In the genomic region with DNA sequence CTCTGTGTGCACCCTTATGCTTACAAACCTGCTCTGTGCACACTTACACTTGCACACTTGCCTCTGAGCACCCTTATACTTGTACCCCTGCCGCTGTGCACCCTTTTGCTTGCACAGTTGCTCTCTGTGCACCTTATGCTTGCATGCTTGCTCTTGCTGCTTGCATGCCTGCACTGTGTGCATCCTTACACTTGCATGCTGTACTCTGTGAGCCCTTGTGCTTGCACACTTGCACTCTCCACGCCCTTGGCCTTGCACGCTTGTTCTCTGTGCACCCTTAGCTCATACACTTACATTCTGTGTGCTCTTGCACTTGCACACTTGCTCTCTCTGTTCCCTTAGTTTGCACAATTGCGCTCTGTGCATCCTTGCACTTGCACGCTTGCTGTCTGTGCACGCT, we compare ENCODE assay signal across 32 cellular contexts.
"Had no signal": no experiment of that assay in that cellular context is flagged by ENCODE, and none has a peak within 500 bp of the region (broad histone marks: within the 10 kb centered on the region; RNA-seq: fewer than 3 reads in every experiment).

No MANE protein-coding gene starts in this region.

- H3K36me3 ChIP-seq: brain microvascular endothelial cell, esophagus muscularis mucosa, gastrocnemius medialis had no signal

- DNase-seq: activated CD4-positive, alpha-beta memory T cell treated with anti-CD3 and anti-CD28 coated beads, Interleukin-2, amount 10 ng/mL, durations not matched to agents 7 days and 5 days; activated CD4-positive, alpha-beta T cell treated with anti-CD3 and anti-CD28 coated beads for 1 hour; activated CD4-positive, alpha-beta T cell treated with anti-CD3 and anti-CD28 coated beads for 4 hours; activated CD4-positive, alpha-beta T cell treated with anti-CD3 and anti-CD28 coated beads, Interleukin-2, amount 10 ng/mL, durations not matched to agents 7 days and 5 days; activated CD4-positive, alpha-beta T cell treated with anti-CD3 and anti-CD28 coated beads, Interleukin-2, amount 50 U/mL, for 4 hours; activated CD8-positive, alpha-beta memory T cell treated with anti-CD3 and anti-CD28 coated beads, Interleukin-2, amount 50 U/mL, for 48 hours; activated effector memory CD4-positive, alpha-beta T cell treated with Interleukin-2 at 50 U/mL for 16 hours; activated gamma-delta T cell treated with Interleukin-2 at 50 U/mL for 16 hours; activated naive CD4-positive, alpha-beta T cell treated with anti-CD3 and anti-CD28 coated beads, Interleukin-2, amount 50 U/mL, for 16 hours; activated naive CD4-positive, alpha-beta T cell treated with Interleukin-2 at 50 U/mL for 16 hours; activated T-cell treated with anti-CD3 and anti-CD28 coated beads for 4 hours; activated T-cell treated with anti-CD3 and anti-CD28 coated beads, Interleukin-2, amount 50 U/mL, for 24 hours; amniotic stem cell; anterior cingulate cortex; brain microvascular endothelial cell; cortex of kidney; effector CD4-positive, alpha-beta T cell; effector memory CD8-positive, alpha-beta T cell; erythroblast; gastrocnemius medialis; glutamatergic neuron; T-helper 1 cell; T-helper 17 cell; T1000 had no signal

- H3K27ac Mint-ChIP-seq: activated CD4-positive, alpha-beta memory T cell treated with anti-CD3 and anti-CD28 coated beads, Interleukin-2, amount 10 ng/mL, durations not matched to agents 7 days and 5 days; activated CD4-positive, alpha-beta T cell treated with anti-CD3 and anti-CD28 coated beads, Interleukin-2, amount 10 ng/mL, durations not matched to agents 7 days and 5 days; activated naive CD8-positive, alpha-beta T cell; activated T-cell treated with anti-CD3 and anti-CD28 coated beads, Interleukin-2, amount 50 U/mL, for 24 hours; activated T-helper 17 cell treated with anti-CD3 and anti-CD28 coated beads, Interleukin-2, amount 50 U/mL, for 72 hours; effector memory CD8-positive, alpha-beta T cell; T-helper 17 cell; T-helper 2 cell treated with Interferon-gamma antibody and Interleukin-4, amounts not matched to agents 5 μg/mL and 100 μg/mL, for 36 hours had no signal

- H3K4me1 Mint-ChIP-seq: activated CD4-positive, alpha-beta memory T cell treated with anti-CD3 and anti-CD28 coated beads, Interleukin-2, amount 10 ng/mL, durations not matched to agents 7 days and 5 days; activated CD4-positive, alpha-beta T cell treated with anti-CD3 and anti-CD28 coated beads, Interleukin-2, amount 10 ng/mL, durations not matched to agents 7 days and 5 days; activated T-helper 17 cell treated with anti-CD3 and anti-CD28 coated beads, Interleukin-2, amount 50 U/mL, for 72 hours; T-helper 17 cell had no signal

- H3K36me3 Mint-ChIP-seq: activated naive CD8-positive, alpha-beta T cell had no signal

- FAIRE-seq: astrocyte, bronchial epithelial cell, colon had no signal

- ATAC-seq: activated T-helper 17 cell treated with anti-CD3 and anti-CD28 coated beads, Interleukin-2, amount 50 U/mL, for 72 hours; effector memory CD8-positive, alpha-beta T cell; gastrocnemius medialis; T-helper 17 cell had no signal

- H3K4me3 ChIP-seq: esophagus muscularis mucosa, gastrocnemius medialis had no signal

- H3K4me1 ChIP-seq: esophagus muscularis mucosa, foreskin keratinocyte, gastrocnemius medialis had no signal

- H3K4me3 Mint-ChIP-seq: activated CD4-positive, alpha-beta memory T cell treated with anti-CD3 and anti-CD28 coated beads, Interleukin-2, amount 10 ng/mL, durations not matched to agents 7 days and 5 days; activated CD4-positive, alpha-beta T cell treated with anti-CD3 and anti-CD28 coated beads, Interleukin-2, amount 10 ng/mL, durations not matched to agents 7 days and 5 days; activated naive CD8-positive, alpha-beta T cell; activated T-cell treated with anti-CD3 and anti-CD28 coated beads, Interleukin-2, amount 50 U/mL, for 24 hours; activated T-helper 17 cell treated with anti-CD3 and anti-CD28 coated beads, Interleukin-2, amount 50 U/mL, for 72 hours; effector memory CD8-positive, alpha-beta T cell; T-helper 17 cell; T-helper 2 cell treated with Interferon-gamma antibody and Interleukin-4, amounts not matched to agents 5 μg/mL and 100 μg/mL, for 36 hours had no signal

- H3K9me3 Mint-ChIP-seq: activated CD4-positive, alpha-beta memory T cell treated with anti-CD3 and anti-CD28 coated beads, Interleukin-2, amount 10 ng/mL, durations not matched to agents 7 days and 5 days; activated CD4-positive, alpha-beta T cell treated with anti-CD3 and anti-CD28 coated beads, Interleukin-2, amount 10 ng/mL, durations not matched to agents 7 days and 5 days; activated T-cell treated with anti-CD3 and anti-CD28 coated beads, Interleukin-2, amount 50 U/mL, for 24 hours; activated T-helper 17 cell treated with anti-CD3 and anti-CD28 coated beads, Interleukin-2, amount 50 U/mL, for 72 hours; effector memory CD8-positive, alpha-beta T cell; T-helper 2 cell treated with Interferon-gamma antibody and Interleukin-4, amounts not matched to agents 5 μg/mL and 100 μg/mL, for 36 hours had no signal

- H3K9me3 ChIP-seq: esophagus muscularis mucosa, gastrocnemius medialis had no signal

- H3K27ac ChIP-seq: brain microvascular endothelial cell, esophagus muscularis mucosa, foreskin keratinocyte, gastrocnemius medialis had no signal

- H3K27me3 ChIP-seq: brain microvascular endothelial cell, esophagus muscularis mucosa, gastrocnemius medialis had no signal
